Comparison of ENCODE assay signal across 13 cellular contexts in the genomic region with DNA sequence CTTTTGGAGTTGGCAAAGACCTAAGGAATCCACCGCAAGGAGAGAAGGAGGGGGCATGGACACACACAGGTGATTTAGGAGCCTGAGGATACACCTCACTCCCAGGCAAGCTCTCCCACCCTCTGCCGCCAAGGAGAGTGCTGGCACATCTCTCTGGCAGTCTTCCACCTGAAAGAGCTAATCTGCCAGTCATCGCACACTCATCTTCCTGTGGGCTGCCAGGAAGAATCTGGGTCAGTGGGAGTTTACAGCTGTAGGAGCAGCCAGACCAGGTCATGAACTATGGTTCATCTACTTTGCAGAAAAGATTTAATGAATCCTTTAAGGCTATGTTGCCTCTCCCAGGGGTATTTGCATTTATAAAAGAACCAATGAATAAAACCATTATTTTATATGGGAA.
DNase-seq lines count a peak whose midpoint lies in the region; ATAC-seq and TF ChIP-seq lines count a peak whose summit lies in the region.
"Had no signal": no experiment of that assay in that cellular context is flagged by ENCODE, and none has a peak within 500 bp of the region (broad histone marks: within the 10 kb centered on the region; RNA-seq: fewer than 3 reads in every experiment).

No MANE protein-coding gene starts in this region.

- peak overlapping the region; percentile 54 for H3K4me3 ChIP-seq in LNCaP clone FGC (ENCODE audit: low read depth, low read length)
- H3K4me3 ChIP-seq in breast epithelium = no peak overlapping the region
- H3K4me3 ChIP-seq in right lobe of liver = no peak overlapping the region
- H3K4me3 ChIP-seq: dorsolateral prefrontal cortex had no signal

- WGBS in right lobe of liver (ENCODE audit: insufficient coverage, low coverage, low lambda C conversion rate, missing lambda C conversion rate) = 0% methylated on average over 2 of the region's 3 CpGs

- H3K36me3 ChIP-seq in breast epithelium (no peaks in the 10 kb centered on the region), right lobe of liver (no peaks in the 10 kb centered on the region)

- TF ChIP-seq CTCF in LNCaP clone FGC (IDR thresholded peaks at IDR 0.05; ENCODE audit: control insufficient read depth, extremely low read depth, insufficient read depth) = no peak
- TF ChIP-seq CTCF in breast epithelium (IDR thresholded peaks at IDR 0.05) = no peak
- no peak for TF ChIP-seq CTCF in right lobe of liver (IDR thresholded peaks at IDR 0.05)
- no peak for TF ChIP-seq CTCF in GM10266 (IDR thresholded peaks at IDR 0.05; ENCODE audit: control insufficient read depth, insufficient read depth, low read depth, missing control alignments)

- peak; percentile 52 to 86 (median 77) for ATAC-seq in right lobe of liver
- ATAC-seq in GM19023 (IDR thresholded peaks at IDR 0.05; ENCODE audit: unreplicated experiment) = no peak
- ATAC-seq in GM19397 (IDR thresholded peaks at IDR 0.05; ENCODE audit: unreplicated experiment) = no peak
- ATAC-seq in GM18870 (IDR thresholded peaks at IDR 0.05; ENCODE audit: unreplicated experiment) = no peak
- ATAC-seq: stimulated activated memory B cell treated with anti-CD40 and anti-IgM and Interleukin-4, amounts not matched to agents 10 μg/mL and 1 μg/mL and 100 μg/mL, for 72 hours; T-helper 17 cell had no signal

- H3K27ac ChIP-seq in breast epithelium (peak overlapping the region; percentile 67 to 75), right lobe of liver (no peak overlapping the region)

- H3K4me1 ChIP-seq in breast epithelium = peaks cover 0 to 5% of the 10 kb centered on the region in 2 donors
- peaks cover 0 to 9% (median 0%) of the 10 kb centered on the region in 4 donors for H3K4me1 ChIP-seq in right lobe of liver

- TF ChIP-seq POLR2A in breast epithelium (IDR thresholded peaks at IDR 0.05) (no peak), right lobe of liver (IDR thresholded peaks at IDR 0.05) (no peak)

- H3K9me3 ChIP-seq in breast epithelium (no peaks in the 10 kb centered on the region), right lobe of liver (no peaks in the 10 kb centered on the region)

- H3K27me3 ChIP-seq in breast epithelium = no peaks in the 10 kb centered on the region
- no peaks in the 10 kb centered on the region for H3K27me3 ChIP-seq in right lobe of liver
- H3K27me3 ChIP-seq: dorsolateral prefrontal cortex had no signal

- DNase-seq in A172 (ENCODE audit: low spot score) (peak; percentile 95), LNCaP clone FGC (ENCODE audit: low read depth) (peak; percentile 80), breast epithelium (ENCODE audit: low spot score in 2 of 2) (no peak), right lobe of liver (peak; percentile 50 to 57 (median 53)), GM10266 (ENCODE audit: extremely low spot score) (no peak)
- DNase-seq: activated T-cell treated with anti-CD3 and anti-CD28 coated beads, Interleukin-2, amount 50 U/mL, for 1 hour; NCI-H2081 treated with DMSO at 0.1 percent for 48 hours; T-helper 17 cell had no signal

- intact Hi-C loops in breast epithelium (cut with DNase I; ENCODE audit: low total_unique reads) (no loop called here), right lobe of liver (cut with DNase I) (loop anchor here in 1 of 2 donors (10.0 kb wide), 1 partner anchor 267 kb away; no protein-coding TSS in a partner anchor)

Comparison
In these comparisons a context has a peak if more than half of its experiments do, and no peak if none do; other contexts are left out.
1. DNase-seq: peak in A172 (single experiment), LNCaP clone FGC (single experiment) and right lobe of liver (3 of 3); none in breast epithelium (0 of 2) and GM10266 (single experiment).
2. H3K27ac ChIP-seq: peak in breast epithelium (2 of 2); none in right lobe of liver (0 of 3).
3. ATAC-seq: peak in right lobe of liver (4 of 4); none in GM19023 (single experiment), GM19397 (single experiment) and GM18870 (single experiment).